1 cellular context compared by ENCODE assay signal in the genomic region with DNA sequence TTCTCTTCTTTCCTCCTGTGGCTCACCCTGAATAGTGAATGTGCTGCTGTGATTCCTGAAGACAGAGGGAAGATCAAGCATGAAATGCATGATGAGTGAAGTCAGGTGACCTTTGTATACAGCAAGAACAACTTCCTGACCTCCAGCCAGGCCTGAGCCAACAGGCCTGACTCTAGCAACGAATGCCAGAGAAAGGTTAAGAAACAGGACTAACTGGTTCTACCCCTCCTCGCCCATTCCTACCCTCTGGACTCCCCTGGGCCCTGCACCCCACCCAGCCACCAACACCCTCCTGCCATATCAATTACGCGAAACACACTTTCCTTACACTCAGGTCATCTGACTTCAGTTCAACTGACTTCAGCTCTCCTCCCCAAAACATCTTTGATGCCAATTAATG.
TF ChIP-seq lines count a peak whose summit lies in the region.

No MANE protein-coding gene starts in this region.

TF ChIP-seq in HCT116, 20 proteins besides CTCF, POLR2A, EP300 and RAD21 (continued from another document):
- TF ChIP-seq REST (IDR thresholded peaks at IDR 0.05; ENCODE audit: low read depth) (no peak), SRF (IDR thresholded peaks at IDR 0.05; ENCODE audit: low read depth) (no peak), POLR2AphosphoS5 (IDR thresholded peaks at IDR 0.05; ENCODE audit: low read depth, low read length) (peak; percentile 45; the same call in 1 of the 2 replicates)
